21 cellular contexts compared by ENCODE assay signal in genomic region chr18:23324861-23325260, GRCh38.
"Had no signal": no experiment of that assay in that cellular context is flagged by ENCODE, and none has a peak within 500 bp of the region (broad histone marks: within the 10 kb centered on the region; RNA-seq: fewer than 3 reads in every experiment).

No MANE protein-coding gene starts in this region.

- ATAC-seq: Panc1, PC-3 had no signal

- H3K27me3 ChIP-seq: MG63 had no signal

- H3K9me3 ChIP-seq: MG63, SK-N-SH had no signal

- H3K27ac ChIP-seq: RWPE1 had no signal

- H3K36me3 ChIP-seq: MG63 had no signal

- H3K4me3 ChIP-seq: MG63 had no signal

- DNase-seq: KBM-7, MG63, NCI-H1092, NCI-H1105 treated with DMSO at 0.1 percent for 48 hours, NCI-H1417 treated with DMSO at 0.1 percent for 48 hours, NCI-H146, NCI-H1694 treated with DMSO at 0.1 percent for 48 hours, NCI-H1930, NCI-H2081, NCI-H2171, NCI-H226, NCI-H510A, NCI-H524 treated with DMSO at 0.1 percent for 48 hours, NCI-H69, NCI-H774, PC-3, SHP77, SK-N-SH, SW 1271 had no signal
